Comparison of ENCODE assay signal across 18 cellular contexts in the genomic region with DNA sequence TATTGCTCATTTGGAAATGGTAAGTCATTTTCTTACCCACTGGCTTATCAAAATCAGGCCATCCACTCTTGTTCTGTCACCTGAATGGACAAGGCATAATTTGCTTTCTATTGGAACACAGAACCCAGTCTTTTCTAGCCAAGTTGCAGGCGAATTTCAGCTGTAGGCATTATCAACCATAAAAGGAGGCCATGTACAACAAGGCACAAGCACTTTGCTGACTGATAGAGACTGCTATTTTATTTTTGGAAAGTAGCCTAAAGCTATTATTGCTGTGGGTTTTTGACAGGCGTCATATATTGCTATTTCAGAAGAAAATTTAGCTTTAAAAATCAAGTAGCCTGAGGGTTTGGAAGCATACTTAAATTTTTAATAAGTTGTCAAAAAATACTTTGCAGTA.
"Had no signal": no experiment of that assay in that cellular context is flagged by ENCODE, and none has a peak within 500 bp of the region (broad histone marks: within the 10 kb centered on the region; RNA-seq: fewer than 3 reads in every experiment).

No MANE protein-coding gene starts in this region.

- ATAC-seq: Panc1 had no signal

- DNase-seq: KBM-7, MV-4-11, NCI-H1092, NCI-H1105 treated with DMSO at 0.1 percent for 48 hours, NCI-H1417 treated with DMSO at 0.1 percent for 48 hours, NCI-H146, NCI-H1694 treated with DMSO at 0.1 percent for 48 hours, NCI-H2029, NCI-H2081 treated with DMSO at 0.1 percent for 48 hours, NCI-H2171, NCI-H226, NCI-H446, NCI-H510A, NCI-H524 treated with DMSO at 0.1 percent for 48 hours, NCI-H69, NCI-H774, SIG-M5 had no signal
